Comparison of ENCODE assay signal across 9 cellular contexts in the genomic region with DNA sequence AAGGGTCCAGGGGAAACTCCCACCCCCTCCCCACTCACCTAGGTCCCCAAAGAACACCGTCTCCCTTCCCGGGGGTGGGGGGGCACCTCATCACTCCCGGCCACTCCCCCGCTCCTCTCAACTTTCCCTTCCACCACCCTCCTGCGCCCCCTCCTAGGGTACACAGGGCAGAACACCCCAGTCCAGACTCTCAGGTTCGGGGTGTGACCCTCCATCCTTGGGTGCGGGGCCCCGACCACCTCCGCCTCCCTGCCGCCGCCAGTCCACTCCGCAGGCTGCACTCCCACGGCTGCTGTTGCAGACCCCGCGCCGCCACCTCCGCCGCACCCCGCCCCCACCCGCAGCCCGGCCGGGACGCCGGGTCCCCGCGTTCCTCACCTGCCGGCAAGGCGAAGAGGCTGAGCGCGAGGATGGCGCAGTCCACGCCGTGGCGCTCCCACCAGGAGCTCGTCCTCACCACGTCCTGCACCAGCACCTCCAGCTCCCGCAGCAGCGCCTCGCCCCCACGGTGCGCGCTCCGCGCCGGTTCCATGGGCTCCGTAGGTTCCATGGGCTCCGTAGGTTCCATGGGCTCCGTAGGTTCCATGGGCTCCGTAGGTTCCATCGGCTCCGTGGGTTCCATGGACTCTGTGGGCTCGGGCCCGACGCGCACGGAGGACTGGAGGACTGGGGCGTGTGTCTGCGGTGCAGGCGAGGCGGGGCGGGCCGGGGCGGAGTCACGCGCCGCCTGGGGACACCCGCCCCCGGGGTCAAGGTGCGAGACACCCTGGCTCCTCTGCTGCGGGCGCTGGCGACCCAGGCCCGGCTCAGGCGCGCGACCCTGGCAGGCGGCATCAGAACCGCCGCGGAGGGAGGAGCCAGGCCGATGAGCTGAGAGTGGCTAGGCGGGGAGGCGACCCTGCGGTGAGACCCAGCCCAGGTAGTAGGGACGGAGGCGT. TPM values are rescaled to one million over a fixed set of nuclear protein-coding genes. Genes with fewer than 3 reads are reported as not detected.
A peak's percentile ranks its signal among the peaks of the same experiment; 100 is the strongest.
DNase-seq lines count a peak whose midpoint lies in the region; ATAC-seq lines count a peak whose summit lies in the region.
"Had no signal": no experiment of that assay in that cellular context is flagged by ENCODE, and none has a peak within 500 bp of the region (broad histone marks: within the 10 kb centered on the region; RNA-seq: fewer than 3 reads in every experiment).

A gene with protein sequence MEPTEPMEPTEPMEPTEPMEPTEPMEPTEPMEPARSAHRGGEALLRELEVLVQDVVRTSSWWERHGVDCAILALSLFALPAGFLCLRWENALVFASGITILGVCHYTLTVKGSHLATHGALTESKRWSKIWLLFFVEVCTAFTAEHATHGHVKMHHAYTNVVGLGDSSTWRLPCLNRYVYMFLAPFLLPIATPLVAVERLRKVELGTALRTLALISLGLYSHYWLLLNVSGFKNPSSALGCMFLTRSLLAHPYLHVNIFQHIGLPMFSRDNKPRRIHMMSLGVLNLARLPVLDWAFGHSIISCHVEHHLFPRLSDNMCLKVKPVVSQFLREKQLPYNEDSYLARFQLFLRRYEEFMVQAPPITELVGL (minus strand): TSS at position 660 of the 938 bp plus-strand sequence. CDS start 38 bp downstream, at position 622.

- no peak for ATAC-seq in activated naive CD8-positive, alpha-beta T cell treated with anti-CD3 and anti-CD28 coated beads, Interleukin-2, amount 50 U/mL, for 24 hours

- H3K4me3 ChIP-seq in iPS-18a (ENCODE audit: low read length) (peak within 1 kb of the TSS; percentile 59), skin epidermis (peak within 1 kb of the TSS in 5 of 7 experiments; percentile 21 to 43 (median 32))

- no peaks in the 10 kb centered on the region for H3K9me3 Mint-ChIP-seq in activated naive CD8-positive, alpha-beta T cell treated with anti-CD3 and anti-CD28 coated beads, Interleukin-2, amount 50 U/mL, for 24 hours

- H3K4me1 ChIP-seq in iPS-18a (ENCODE audit: control insufficient read depth, low read depth, low read length), result no peaks in the 10 kb centered on the region

- no peaks in the 10 kb centered on the region for H3K9me3 ChIP-seq in iPS-18a (ENCODE audit: control insufficient read depth, low read depth, low read length)
- H3K9me3 ChIP-seq: neutrophil had no signal

- peaks cover 40% of the 10 kb centered on the region for H3K27me3 Mint-ChIP-seq in activated naive CD8-positive, alpha-beta T cell treated with anti-CD3 and anti-CD28 coated beads, Interleukin-2, amount 50 U/mL, for 24 hours

- no peak within 1 kb of the TSS for H3K9ac ChIP-seq in iPS-18a (ENCODE audit: low read length)

- H3K36me3 Mint-ChIP-seq in activated naive CD8-positive, alpha-beta T cell treated with anti-CD3 and anti-CD28 coated beads, Interleukin-2, amount 50 U/mL, for 24 hours (ENCODE audit: low read depth), result no peaks in the 10 kb centered on the region

- in situ Hi-C loops in ACHN (cut with HindIII; ENCODE audit: low pct_ligation_motif_present, low pct_unique_long_range_greater_than_20kb, low sequenced_read_pairs), result no loop called here

- H3K27ac ChIP-seq in iPS-18a (ENCODE audit: low read length), result no peak within 1 kb of the TSS
- H3K27ac ChIP-seq in skin epidermis, result no peak within 1 kb of the TSS
- H3K27ac ChIP-seq: neutrophil had no signal

- H3K27me3 ChIP-seq in iPS-18a (ENCODE audit: control insufficient read depth, insufficient read depth, low read length), result peaks cover 51% of the 10 kb centered on the region

- H3K36me3 ChIP-seq in iPS-18a (ENCODE audit: control insufficient read depth, low read depth, low read length), result no peaks in the 10 kb centered on the region
- H3K36me3 ChIP-seq: neutrophil had no signal

- H3K4me1 Mint-ChIP-seq in activated naive CD8-positive, alpha-beta T cell treated with anti-CD3 and anti-CD28 coated beads, Interleukin-2, amount 50 U/mL, for 24 hours, result peaks cover 3% of the 10 kb centered on the region

- H3K4me3 Mint-ChIP-seq in activated naive CD8-positive, alpha-beta T cell treated with anti-CD3 and anti-CD28 coated beads, Interleukin-2, amount 50 U/mL, for 24 hours, result peak within 1 kb of the TSS; percentile 28

- DNase-seq in HuH-7 (ENCODE audit: low spot score) (peak; percentile 87), ureter (ENCODE audit: low spot score) (no peak), DMS153 (lab: John Stamatoyannopoulos, UW) (no peak), NCI-H1436 (lab: John Stamatoyannopoulos, UW) (no peak), ACHN (no peak)
- DNase-seq in activated naive CD8-positive, alpha-beta T cell treated with anti-CD3 and anti-CD28 coated beads, Interleukin-2, amount 50 U/mL, for 24 hours, result no peak

- H3K27ac Mint-ChIP-seq in activated naive CD8-positive, alpha-beta T cell treated with anti-CD3 and anti-CD28 coated beads, Interleukin-2, amount 50 U/mL, for 24 hours, result no peak within 1 kb of the TSS

RNA-seq across cellular contexts. Expression of the gene that starts here (rescaled TPM):
- total RNA-seq in ureter, result 7.3 TPM
